8 cellular contexts compared by ENCODE assay signal in the genomic region with DNA sequence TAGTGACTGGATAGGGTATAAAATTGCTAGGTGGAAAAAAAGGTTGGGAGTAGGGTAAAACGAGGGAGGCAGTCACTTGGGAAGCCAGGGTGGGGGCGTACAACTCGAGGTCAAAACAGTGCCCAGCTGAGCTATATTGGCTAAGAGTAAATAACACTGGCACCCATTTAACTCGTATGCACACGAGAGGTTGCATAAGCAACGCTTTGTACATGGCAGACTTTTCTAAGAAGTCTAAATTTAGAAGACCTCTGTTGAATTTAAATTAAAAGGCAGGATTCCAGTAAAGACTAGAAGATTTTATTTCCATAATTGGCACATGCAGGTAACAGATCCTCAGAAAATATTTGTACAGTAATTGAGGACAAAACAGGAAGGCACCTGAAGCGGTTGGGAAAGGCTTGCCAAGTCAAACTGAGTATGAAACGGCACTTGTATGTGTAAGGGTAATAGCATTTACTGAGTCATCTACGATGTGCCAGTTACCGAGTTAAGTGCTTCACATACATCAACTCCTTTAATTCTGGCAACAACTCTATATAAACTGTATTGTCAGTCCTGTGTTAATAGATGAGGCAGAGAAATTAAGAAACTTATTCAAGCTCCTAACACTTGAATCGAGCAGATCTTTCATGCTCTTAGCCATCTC. TPM values are rescaled to one million over a fixed set of nuclear protein-coding genes. Genes with fewer than 3 reads are reported as not detected.
DNase-seq lines count a peak whose midpoint lies in the region; ATAC-seq and TF ChIP-seq lines count a peak whose summit lies in the region.

No MANE protein-coding gene starts in this region.

- intact Hi-C loops in activated CD4-positive, alpha-beta memory T cell treated with anti-CD3 and anti-CD28 coated beads for 36 hours (cut with micrococcal nuclease), result loop anchor here (1.0 to 10.0 kb wide), 9 partner anchors 18 to 1235 kb away; partner anchors contain the start of genes LMAN1 and NEDD4L

- peaks cover 15% of the 10 kb centered on the region for H3K36me3 Mint-ChIP-seq in activated CD4-positive, alpha-beta memory T cell treated with anti-CD3 and anti-CD28 coated beads for 36 hours
- peaks cover 16% of the 10 kb centered on the region for H3K36me3 Mint-ChIP-seq in memory B cell

- no peaks in the 10 kb centered on the region for H3K27me3 Mint-ChIP-seq in activated CD4-positive, alpha-beta memory T cell treated with anti-CD3 and anti-CD28 coated beads for 36 hours
- H3K27me3 Mint-ChIP-seq in memory B cell, result no peaks in the 10 kb centered on the region

- peaks cover 7% of the 10 kb centered on the region for H3F3A ChIP-seq in MM.1S (ENCODE audit: insufficient read depth, low read length)

- H3K36me3 ChIP-seq in MM.1S (replicated peaks; ENCODE audit: insufficient read depth, low read length), result no peaks in the 10 kb centered on the region; the same call in 1 of the 2 replicates

- TF ChIP-seq CTCF in MM.1S (IDR thresholded peaks at IDR 0.05; ENCODE audit: low read length), result no peak

- H3K4me3 Mint-ChIP-seq in activated CD4-positive, alpha-beta memory T cell treated with anti-CD3 and anti-CD28 coated beads for 36 hours, result peak overlapping the region; percentile 75
- H3K4me3 Mint-ChIP-seq in memory B cell, result peak overlapping the region; percentile 96

- ATAC-seq in memory B cell (ENCODE audit: low read depth), result no peak
- no peak for ATAC-seq in HG03280 (IDR thresholded peaks at IDR 0.05; ENCODE audit: unreplicated experiment)

- POLR2A ChIA-PET in activated CD4-positive, alpha-beta memory T cell treated with anti-CD3 and anti-CD28 coated beads for 36 hours (lab: Charles Lee), result interaction anchor here (0.8 to 5.7 kb wide), 12 partner anchors 9 to 136 kb away, joined by 3 to 38 read pairs (median 8); no protein-coding TSS in a partner anchor

- peaks cover 57% of the 10 kb centered on the region for H3K4me1 Mint-ChIP-seq in activated CD4-positive, alpha-beta memory T cell treated with anti-CD3 and anti-CD28 coated beads for 36 hours (ENCODE audit: low read depth)
- H3K4me1 Mint-ChIP-seq in memory B cell, result peaks cover 42% of the 10 kb centered on the region

- H3K9me3 Mint-ChIP-seq in activated CD4-positive, alpha-beta memory T cell treated with anti-CD3 and anti-CD28 coated beads for 36 hours, result no peaks in the 10 kb centered on the region
- H3K9me3 Mint-ChIP-seq in memory B cell, result no peaks in the 10 kb centered on the region

- H2AFZ ChIP-seq in MM.1S (ENCODE audit: low read length), result no peak overlapping the region

- CTCF ChIA-PET in activated CD4-positive, alpha-beta memory T cell treated with anti-CD3 and anti-CD28 coated beads for 36 hours (lab: Charles Lee), result interaction anchor here (0.6 to 5.0 kb wide), 10 partner anchors 38 to 471 kb away, joined by 3 to 37 read pairs (median 4); no protein-coding TSS in a partner anchor

- no peaks in the 10 kb centered on the region for H3K27me3 ChIP-seq in MM.1S (replicated peaks; ENCODE audit: insufficient read depth, low read length)

- H3K4me1 ChIP-seq in MM.1S (ENCODE audit: low read length), result peaks cover 18% of the 10 kb centered on the region

- peaks cover 32% of the 10 kb centered on the region for H3K79me2 ChIP-seq in MM.1S (ENCODE audit: low read length)

- peak overlapping the region; percentile 59; the same call in 1 of the 2 replicates for H3K4me3 ChIP-seq in MM.1S (ENCODE audit: low read length)

- peak overlapping the region; percentile 83 for H3K27ac Mint-ChIP-seq in activated CD4-positive, alpha-beta memory T cell treated with anti-CD3 and anti-CD28 coated beads for 36 hours
- peak overlapping the region; percentile 95 for H3K27ac Mint-ChIP-seq in memory B cell

- H4K20me1 ChIP-seq in MM.1S (ENCODE audit: insufficient read depth, low read length), result no peaks in the 10 kb centered on the region

- peak; percentile 96 for DNase-seq in DMS53 (lab: John Stamatoyannopoulos, UW)
- DNase-seq in MM.1S, result no peak
- peak; percentile 58 for DNase-seq in activated CD4-positive, alpha-beta memory T cell treated with anti-CD3 and anti-CD28 coated beads for 36 hours
- no peak for DNase-seq in memory B cell (ENCODE audit: low spot score in 2 of 2)
- DNase-seq in hepatic stellate cell (ENCODE audit: low spot score), result no peak
- no peak for DNase-seq in NCI-H524 (lab: John Stamatoyannopoulos, UW)
- DNase-seq in Ammon's horn (ENCODE audit: low spot score), result no peak

- H3K9me3 ChIP-seq in MM.1S (replicated peaks; ENCODE audit: insufficient read depth, low read length), result no peaks in the 10 kb centered on the region

- peak overlapping the region; percentile 77; the same call in 1 of the 2 replicates for H3K27ac ChIP-seq in MM.1S (ENCODE audit: low read length)

- H3K9me2 ChIP-seq in MM.1S (replicated peaks; ENCODE audit: insufficient read depth, low read length), result no peaks in the 10 kb centered on the region

- no peak overlapping the region for H3K9ac ChIP-seq in MM.1S (ENCODE audit: low read length)

- peak overlapping the region; percentile 79 for H3K4me2 ChIP-seq in MM.1S (ENCODE audit: low read depth, low read length)

RNA-seq across cellular contexts. Expression of gene MALT1, which starts 1.4 kb away (rescaled TPM):
- total RNA-seq in activated CD4-positive, alpha-beta memory T cell treated with anti-CD3 and anti-CD28 coated beads for 36 hours, result 10 to 100 TPM; 42.5 to 44.3 TPM

RNA-seq across cellular contexts. Expression of gene ALPK2, which starts 41.0 kb away (rescaled TPM):
- total RNA-seq in activated CD4-positive, alpha-beta memory T cell treated with anti-CD3 and anti-CD28 coated beads for 36 hours, result 1 to 10 TPM; 3.4 to 3.6 TPM

Comparison
In these comparisons a context has a peak if more than half of its experiments do, and no peak if none do; other contexts are left out.
1. DNase-seq: peak in DMS53 (single experiment) and activated CD4-positive, alpha-beta memory T cell treated with anti-CD3 and anti-CD28 coated beads for 36 hours (single experiment); none in MM.1S (single experiment), memory B cell (0 of 2), hepatic stellate cell (single experiment), NCI-H524 (0 of 2) and Ammon's horn (single experiment).